14 cellular contexts compared by ENCODE assay signal in the genomic region with DNA sequence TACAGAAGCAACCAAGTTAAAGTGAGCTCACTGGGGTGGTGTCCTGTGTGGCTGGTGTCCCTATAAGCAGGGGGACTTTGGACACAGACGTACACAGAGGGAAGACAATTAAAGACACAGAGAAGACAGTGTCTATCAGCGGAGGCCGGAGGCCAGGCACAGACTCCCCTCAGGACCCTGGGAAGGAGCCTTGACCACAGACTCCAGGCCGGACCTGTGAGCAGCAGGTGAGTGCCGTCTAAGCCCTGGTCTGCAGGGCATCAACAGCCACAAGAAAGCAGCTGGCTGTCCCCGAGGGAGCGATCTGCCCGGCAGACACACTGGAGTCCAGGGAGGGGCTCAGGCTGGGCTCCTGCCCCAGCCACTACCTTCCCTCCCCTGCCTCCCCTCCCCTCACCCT.
DNase-seq lines count a peak whose midpoint lies in the region; ATAC-seq and TF ChIP-seq lines count a peak whose summit lies in the region.
"Had no signal": no experiment of that assay in that cellular context is flagged by ENCODE, and none has a peak within 500 bp of the region (broad histone marks: within the 10 kb centered on the region; RNA-seq: fewer than 3 reads in every experiment).

No MANE protein-coding gene starts in this region.

- no peaks in the 10 kb centered on the region for H3K36me3 Mint-ChIP-seq in endodermal cell (ENCODE audit: low read depth)

- 88 to 93% methylated on average over 6 to 8 of the region's 8 CpGs for WGBS in endodermal cell (ENCODE audit: insufficient coverage in 1 of 2, insufficient read length in 1 of 2), 2 experiments
- 77 to 84% methylated on average over 8 of the region's 8 CpGs for WGBS in sigmoid colon, 2 donors

- no peak overlapping the region for H3K9ac ChIP-seq in endodermal cell (ENCODE audit: extremely low read depth, low read length, poor library complexity, severe bottlenecking)

- H3K27ac ChIP-seq in endodermal cell (ENCODE audit: low read depth, low read length) (no peak overlapping the region), sigmoid colon (no peak overlapping the region)

- no peaks in the 10 kb centered on the region for H3K9me3 Mint-ChIP-seq in endodermal cell
- H3K9me3 Mint-ChIP-seq: CD4-positive, CD25-positive, alpha-beta regulatory T cell had no signal

- H3K4me3 ChIP-seq in H7 (ENCODE audit: insufficient read depth, low read depth, low read length) (no peak overlapping the region), endodermal cell (ENCODE audit: low read length) (no peak overlapping the region), sigmoid colon (no peak overlapping the region)
- H3K4me3 ChIP-seq: MG63 had no signal

- DNase-seq in activated naive CD4-positive, alpha-beta T cell treated with anti-CD3 and anti-CD28 coated beads, Interleukin-2, amount 50 U/mL, for 16 hours: peak; percentile 3
- no peak for DNase-seq in activated naive CD4-positive, alpha-beta T cell (lab: John Stamatoyannopoulos, UW)
- peak; percentile 43 for DNase-seq in H7
- peak; percentile 22 for DNase-seq in endodermal cell
- DNase-seq in sigmoid colon: peak; percentile 40
- DNase-seq in stimulated activated CD4-positive, alpha-beta T cell treated with anti-CD3 and anti-CD28 coated beads, Interleukin-4, amount 100 ng/mL, for 1 hour: no peak
- DNase-seq: CD4-positive, CD25-positive, alpha-beta regulatory T cell; DMS153; MG63; NCI-H1092; NCI-H510A treated with DMSO at 0.1 percent for 48 hours had no signal

- H3K36me3 ChIP-seq in H7 (replicated peaks; ENCODE audit: control insufficient read depth, insufficient read depth, low read length): no peaks in the 10 kb centered on the region
- H3K36me3 ChIP-seq in endodermal cell (ENCODE audit: control insufficient read depth, insufficient read depth, low read length): no peaks in the 10 kb centered on the region
- H3K36me3 ChIP-seq in sigmoid colon: no peaks in the 10 kb centered on the region
- H3K36me3 ChIP-seq: MG63 had no signal

- ATAC-seq in GM21529 (IDR thresholded peaks at IDR 0.05; ENCODE audit: unreplicated experiment) (no peak), HG02798 (IDR thresholded peaks at IDR 0.05; ENCODE audit: poor library complexity, unreplicated experiment) (no peak)

- H3K27me3 ChIP-seq in H7 (ENCODE audit: control insufficient read depth, insufficient read depth, low read length) (no peaks in the 10 kb centered on the region), endodermal cell (ENCODE audit: control insufficient read depth, insufficient read depth, low read length, poor library complexity, severe bottlenecking) (no peaks in the 10 kb centered on the region), sigmoid colon (no peaks in the 10 kb centered on the region)
- H3K27me3 ChIP-seq: MG63 had no signal

- H3K4me1 ChIP-seq in endodermal cell (ENCODE audit: control insufficient read depth, insufficient read depth, low read length) (no peaks in the 10 kb centered on the region), sigmoid colon (no peaks in the 10 kb centered on the region)
- H3K4me1 ChIP-seq: Caco-2 had no signal

- no peaks in the 10 kb centered on the region for H3K4me1 Mint-ChIP-seq in endodermal cell
- H3K4me1 Mint-ChIP-seq: CD4-positive, CD25-positive, alpha-beta regulatory T cell had no signal

- no peak for TF ChIP-seq EP300 in sigmoid colon (IDR thresholded peaks at IDR 0.05)

- H3K27me3 Mint-ChIP-seq in endodermal cell (ENCODE audit: insufficient read depth): no peaks in the 10 kb centered on the region

- no peaks in the 10 kb centered on the region for H3K9me3 ChIP-seq in endodermal cell (ENCODE audit: control insufficient read depth, low read length)
- no peaks in the 10 kb centered on the region for H3K9me3 ChIP-seq in sigmoid colon
- H3K9me3 ChIP-seq: MG63 had no signal

- H3K4me3 Mint-ChIP-seq in endodermal cell: no peak overlapping the region

- H3K27ac Mint-ChIP-seq in endodermal cell: no peak overlapping the region

- no peak for TF ChIP-seq POLR2A in sigmoid colon (IDR thresholded peaks at IDR 0.05)

- TF ChIP-seq CTCF in endodermal cell (conservative IDR thresholded peaks at IDR 0.05): no peak
- no peak for TF ChIP-seq CTCF in sigmoid colon (IDR thresholded peaks at IDR 0.05)

- intact Hi-C loops in sigmoid colon (cut with DNase I): no loop called here

Comparison
In these comparisons a context has a peak if more than half of its experiments do, and no peak if none do; other contexts are left out.
1. DNase-seq: peak in activated naive CD4-positive, alpha-beta T cell treated with anti-CD3 and anti-CD28 coated beads, Interleukin-2, amount 50 U/mL, for 16 hours (single experiment), H7 (single experiment), endodermal cell (single experiment) and sigmoid colon (single experiment); none in activated naive CD4-positive, alpha-beta T cell (0 of 4) and stimulated activated CD4-positive, alpha-beta T cell treated with anti-CD3 and anti-CD28 coated beads, Interleukin-4, amount 100 ng/mL, for 1 hour (single experiment).